Comparison of ENCODE assay signal across 10 cellular contexts in genomic region chr14:69363055-69363454, GRCh38. TPM values are rescaled to one million over a fixed set of nuclear protein-coding genes. Genes with fewer than 3 reads are reported as not detected.
A peak's percentile ranks its signal among the peaks of the same experiment; 100 is the strongest.
DNase-seq lines count a peak whose midpoint lies in the region; ATAC-seq and TF ChIP-seq lines count a peak whose summit lies in the region.
"Had no signal": no experiment of that assay in that cellular context is flagged by ENCODE, and none has a peak within 500 bp of the region (broad histone marks: within the 10 kb centered on the region; RNA-seq: fewer than 3 reads in every experiment).

No MANE protein-coding gene starts in this region.

- H3K27me3 ChIP-seq in gastroesophageal sphincter (no peaks in the 10 kb centered on the region), osteoblast (ENCODE audit: insufficient read depth, low read length) (no peaks in the 10 kb centered on the region)

- peak; percentile 83 for ATAC-seq in SK-N-SH treated with all-trans-retinoic acid at 6 μM for 48 hours
- ATAC-seq in gastroesophageal sphincter, result no peak
- ATAC-seq in HG03045 (IDR thresholded peaks at IDR 0.05; ENCODE audit: unreplicated experiment), result no peak

- TF ChIP-seq EP300 in gastroesophageal sphincter (IDR thresholded peaks at IDR 0.05), result no peak

- H3K4me1 ChIP-seq in gastroesophageal sphincter, result no peaks in the 10 kb centered on the region
- no peaks in the 10 kb centered on the region for H3K4me1 ChIP-seq in osteoblast (ENCODE audit: insufficient read depth, low read length)

- H3K27ac ChIP-seq in gastroesophageal sphincter, result no peak overlapping the region
- no peak overlapping the region for H3K27ac ChIP-seq in osteoblast (ENCODE audit: low read depth, low read length)

- no peak overlapping the region for H2AFZ ChIP-seq in osteoblast (ENCODE audit: low read length)

- peak in 3 of 4 experiments; percentile 33 to 55 (median 40) for TF ChIP-seq CTCF in gastroesophageal sphincter (IDR thresholded peaks at IDR 0.05)
- TF ChIP-seq CTCF in osteoblast (IDR thresholded peaks at IDR 0.05; ENCODE audit: extremely low read depth, low read depth, low read length), result peak; percentile 57

- no peak overlapping the region for H3K4me2 ChIP-seq in osteoblast (ENCODE audit: insufficient read depth, low read length)

- WGBS in gastroesophageal sphincter (ENCODE audit: low coverage in 1 of 2), 2 donors, result 20 to 25% methylated on average over 1 to 2 of the region's 9 CpGs

- no peak overlapping the region for H3K4me3 ChIP-seq in gastroesophageal sphincter
- H3K4me3 ChIP-seq in osteoblast (ENCODE audit: insufficient read depth, low read length), result no peak overlapping the region

- no peaks in the 10 kb centered on the region for H4K20me1 ChIP-seq in osteoblast (ENCODE audit: insufficient read depth, low read length)

- TF ChIP-seq POLR2A in gastroesophageal sphincter (IDR thresholded peaks at IDR 0.05), result no peak

- H3K36me3 ChIP-seq in gastroesophageal sphincter (no peaks in the 10 kb centered on the region), osteoblast (ENCODE audit: insufficient read depth, low read length) (no peaks in the 10 kb centered on the region)

- no peaks in the 10 kb centered on the region for H3K79me2 ChIP-seq in osteoblast (ENCODE audit: insufficient read depth, low read length)

- DNase-seq in DMS79 treated with DMSO at 0.1 percent for 48 hours (lab: John Stamatoyannopoulos, UW), result peak; percentile 34
- peak; percentile 86 for DNase-seq in osteoblast (ENCODE audit: insufficient read length, low spot score, missing footprints)
- DNase-seq in NCI-H1105 (lab: John Stamatoyannopoulos, UW), result no peak
- no peak for DNase-seq in activated CD4-positive, alpha-beta T cell treated with anti-CD3 and anti-CD28 coated beads, Interleukin-2, amount 50 U/mL, for 48 hours
- no peak for DNase-seq in NCI-H2107 treated with DMSO at 0.1 percent for 48 hours (lab: John Stamatoyannopoulos, UW; ENCODE audit: unreplicated experiment)
- DNase-seq: activated B cell treated with CpG ODN at 0.5 μM for 24 hours; stimulated activated naive CD4-positive, alpha-beta T cell treated with Interleukin-2 at 50 U/mL for 16 hours had no signal

- H3K9me3 ChIP-seq in gastroesophageal sphincter, result no peaks in the 10 kb centered on the region
- no peaks in the 10 kb centered on the region for H3K9me3 ChIP-seq in osteoblast (ENCODE audit: low read depth, low read length)

TF ChIP-seq in SK-N-SH treated with all-trans-retinoic acid at 6 μM for 48 hours, 23 proteins besides CTCF, POLR2A, EP300 and RAD21:
- TF ChIP-seq, protein P1, sequence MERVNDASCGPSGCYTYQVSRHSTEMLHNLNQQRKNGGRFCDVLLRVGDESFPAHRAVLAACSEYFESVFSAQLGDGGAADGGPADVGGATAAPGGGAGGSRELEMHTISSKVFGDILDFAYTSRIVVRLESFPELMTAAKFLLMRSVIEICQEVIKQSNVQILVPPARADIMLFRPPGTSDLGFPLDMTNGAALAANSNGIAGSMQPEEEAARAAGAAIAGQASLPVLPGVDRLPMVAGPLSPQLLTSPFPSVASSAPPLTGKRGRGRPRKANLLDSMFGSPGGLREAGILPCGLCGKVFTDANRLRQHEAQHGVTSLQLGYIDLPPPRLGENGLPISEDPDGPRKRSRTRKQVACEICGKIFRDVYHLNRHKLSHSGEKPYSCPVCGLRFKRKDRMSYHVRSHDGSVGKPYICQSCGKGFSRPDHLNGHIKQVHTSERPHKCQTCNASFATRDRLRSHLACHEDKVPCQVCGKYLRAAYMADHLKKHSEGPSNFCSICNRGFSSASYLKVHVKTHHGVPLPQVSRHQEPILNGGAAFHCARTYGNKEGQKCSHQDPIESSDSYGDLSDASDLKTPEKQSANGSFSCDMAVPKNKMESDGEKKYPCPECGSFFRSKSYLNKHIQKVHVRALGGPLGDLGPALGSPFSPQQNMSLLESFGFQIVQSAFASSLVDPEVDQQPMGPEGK (CRISPR knock-in tag; IDR thresholded peaks at IDR 0.05; ENCODE audit: borderline replicate concordance), result no peak
- TF ChIP-seq ZFP3 (CRISPR knock-in tag; IDR thresholded peaks at IDR 0.05), result no peak
- no peak for TF ChIP-seq ZFP30 (CRISPR knock-in tag; IDR thresholded peaks at IDR 0.05)
- TF ChIP-seq, protein P2, sequence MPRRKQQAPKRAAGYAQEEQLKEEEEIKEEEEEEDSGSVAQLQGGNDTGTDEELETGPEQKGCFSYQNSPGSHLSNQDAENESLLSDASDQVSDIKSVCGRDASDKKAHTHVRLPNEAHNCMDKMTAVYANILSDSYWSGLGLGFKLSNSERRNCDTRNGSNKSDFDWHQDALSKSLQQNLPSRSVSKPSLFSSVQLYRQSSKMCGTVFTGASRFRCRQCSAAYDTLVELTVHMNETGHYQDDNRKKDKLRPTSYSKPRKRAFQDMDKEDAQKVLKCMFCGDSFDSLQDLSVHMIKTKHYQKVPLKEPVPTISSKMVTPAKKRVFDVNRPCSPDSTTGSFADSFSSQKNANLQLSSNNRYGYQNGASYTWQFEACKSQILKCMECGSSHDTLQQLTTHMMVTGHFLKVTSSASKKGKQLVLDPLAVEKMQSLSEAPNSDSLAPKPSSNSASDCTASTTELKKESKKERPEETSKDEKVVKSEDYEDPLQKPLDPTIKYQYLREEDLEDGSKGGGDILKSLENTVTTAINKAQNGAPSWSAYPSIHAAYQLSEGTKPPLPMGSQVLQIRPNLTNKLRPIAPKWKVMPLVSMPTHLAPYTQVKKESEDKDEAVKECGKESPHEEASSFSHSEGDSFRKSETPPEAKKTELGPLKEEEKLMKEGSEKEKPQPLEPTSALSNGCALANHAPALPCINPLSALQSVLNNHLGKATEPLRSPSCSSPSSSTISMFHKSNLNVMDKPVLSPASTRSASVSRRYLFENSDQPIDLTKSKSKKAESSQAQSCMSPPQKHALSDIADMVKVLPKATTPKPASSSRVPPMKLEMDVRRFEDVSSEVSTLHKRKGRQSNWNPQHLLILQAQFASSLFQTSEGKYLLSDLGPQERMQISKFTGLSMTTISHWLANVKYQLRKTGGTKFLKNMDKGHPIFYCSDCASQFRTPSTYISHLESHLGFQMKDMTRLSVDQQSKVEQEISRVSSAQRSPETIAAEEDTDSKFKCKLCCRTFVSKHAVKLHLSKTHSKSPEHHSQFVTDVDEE (CRISPR knock-in tag; IDR thresholded peaks at IDR 0.05), result no peak
- TF ChIP-seq BACH2 (CRISPR knock-in tag; IDR thresholded peaks at IDR 0.05; ENCODE audit: borderline replicate concordance), result no peak
- no peak for TF ChIP-seq POU6F1 (CRISPR knock-in tag; IDR thresholded peaks at IDR 0.05; ENCODE audit: borderline replicate concordance, low read depth)
- TF ChIP-seq, protein P3, sequence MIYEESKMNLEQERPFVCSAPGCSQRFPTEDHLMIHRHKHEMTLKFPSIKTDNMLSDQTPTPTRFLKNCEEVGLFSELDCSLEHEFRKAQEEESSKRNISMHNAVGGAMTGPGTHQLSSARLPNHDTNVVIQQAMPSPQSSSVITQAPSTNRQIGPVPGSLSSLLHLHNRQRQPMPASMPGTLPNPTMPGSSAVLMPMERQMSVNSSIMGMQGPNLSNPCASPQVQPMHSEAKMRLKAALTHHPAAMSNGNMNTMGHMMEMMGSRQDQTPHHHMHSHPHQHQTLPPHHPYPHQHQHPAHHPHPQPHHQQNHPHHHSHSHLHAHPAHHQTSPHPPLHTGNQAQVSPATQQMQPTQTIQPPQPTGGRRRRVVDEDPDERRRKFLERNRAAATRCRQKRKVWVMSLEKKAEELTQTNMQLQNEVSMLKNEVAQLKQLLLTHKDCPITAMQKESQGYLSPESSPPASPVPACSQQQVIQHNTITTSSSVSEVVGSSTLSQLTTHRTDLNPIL (CRISPR knock-in tag; IDR thresholded peaks at IDR 0.05; ENCODE audit: low read depth), result no peak
- TF ChIP-seq ARNTL (CRISPR knock-in tag; IDR thresholded peaks at IDR 0.05; ENCODE audit: borderline replicate concordance, low read depth), result no peak

RNA-seq across cellular contexts. Expression of gene ERH, which starts 35.0 kb away (rescaled TPM):
- total RNA-seq in gastroesophageal sphincter (10 to 100 TPM; 70.2 to 89.8 (median 86.2) TPM), osteoblast (71.9 and 75.3 TPM in 2 replicates)

RNA-seq across cellular contexts. Expression of gene SLC39A9, which starts 35.4 kb away (rescaled TPM):
- total RNA-seq in gastroesophageal sphincter (10 to 100 TPM; 41.5 to 47.9 (median 45.4) TPM), osteoblast (131 and 163 TPM in 2 replicates)

Comparison
In these comparisons a context has a peak if more than half of its experiments do, and no peak if none do; other contexts are left out.
1. DNase-seq: peak in DMS79 treated with DMSO at 0.1 percent for 48 hours (single experiment) and osteoblast (single experiment); none in NCI-H1105 (single experiment), activated CD4-positive, alpha-beta T cell treated with anti-CD3 and anti-CD28 coated beads, Interleukin-2, amount 50 U/mL, for 48 hours (0 of 2) and NCI-H2107 treated with DMSO at 0.1 percent for 48 hours (single experiment).